Comparison of ENCODE assay signal across 1 cellular context in genomic region chr14:22821193-22822016, GRCh38.
TF ChIP-seq lines count a peak whose summit lies in the region.

No MANE protein-coding gene starts in this region.

TF ChIP-seq in HepG2, 621 proteins besides CTCF, POLR2A, EP300 and RAD21 (continued from another document and continues in another):
- TF ChIP-seq ISX (CRISPR knock-in tag; conservative IDR thresholded peaks at IDR 0.05) (no peak), POGZ (CRISPR knock-in tag; IDR thresholded peaks at IDR 0.05) (no peak), ATF3 (CRISPR knock-in tag; IDR thresholded peaks at IDR 0.05) (no peak), PRDM4 (CRISPR knock-in tag; IDR thresholded peaks at IDR 0.05; ENCODE audit: borderline replicate concordance) (no peak), HMG20B (CRISPR knock-in tag; conservative IDR thresholded peaks at IDR 0.05) (peak; percentile 73; the same call in 1 of the 2 replicates), ZNF33B (CRISPR knock-in tag; IDR thresholded peaks at IDR 0.05) (peak; percentile 52; the same call in 1 of the 2 replicates), ZNF543 (CRISPR knock-in tag; IDR thresholded peaks at IDR 0.05) (peak; percentile 90; the same call in 1 of the 2 replicates), MXD1 (CRISPR knock-in tag; IDR thresholded peaks at IDR 0.05) (peak; percentile 89), CHD4 (IDR thresholded peaks at IDR 0.05; ENCODE audit: borderline replicate concordance, low read length) (no peak), ZNF749 (CRISPR knock-in tag; IDR thresholded peaks at IDR 0.05; ENCODE audit: borderline replicate concordance) (no peak), ZNF484 (CRISPR knock-in tag; IDR thresholded peaks at IDR 0.05; ENCODE audit: borderline replicate concordance, low read depth) (0 out of 2 replicates have a peak, but pooled peaks have one; percentile 52), SMAD9 (CRISPR knock-in tag; IDR thresholded peaks at IDR 0.05) (peak; percentile 98), RFX5 (IDR thresholded peaks at IDR 0.05; ENCODE audit: low read depth, low read length) (no peak), KDM4B (CRISPR knock-in tag; IDR thresholded peaks at IDR 0.05) (no peak), PHF8 (CRISPR knock-in tag; IDR thresholded peaks at IDR 0.05) (no peak; the same call in 1 of the 2 replicates), AGO1 (IDR thresholded peaks at IDR 0.05; ENCODE audit: low read depth, low read length, poor library complexity, severe bottlenecking) (no peak), ZHX1 (CRISPR knock-in tag; IDR thresholded peaks at IDR 0.05; ENCODE audit: low read depth) (0 out of 2 replicates have a peak, but pooled peaks have one; percentile 69), TAF1 (CRISPR knock-in tag; IDR thresholded peaks at IDR 0.05) (no peak), KAT2B (IDR thresholded peaks at IDR 0.05; ENCODE audit: borderline replicate concordance, low read depth, low read length) (no peak), ZNF333 (CRISPR knock-in tag; IDR thresholded peaks at IDR 0.05; ENCODE audit: borderline replicate concordance) (no peak), CENPBD1 (CRISPR knock-in tag; IDR thresholded peaks at IDR 0.05; ENCODE audit: borderline replicate concordance, low read depth) (no peak), IRF9 (CRISPR knock-in tag; IDR thresholded peaks at IDR 0.05; ENCODE audit: borderline replicate concordance) (peak; percentile 81; the same call in 1 of the 2 replicates), NCOA1 (CRISPR knock-in tag; IDR thresholded peaks at IDR 0.05) (no peak), AKNA (CRISPR knock-in tag; IDR thresholded peaks at IDR 0.05; ENCODE audit: borderline replicate concordance) (0 out of 2 replicates have a peak, but pooled peaks have one; percentile 61), CBX1 (IDR thresholded peaks at IDR 0.05; ENCODE audit: low read depth) (no peak), HOXA3 (CRISPR knock-in tag; IDR thresholded peaks at IDR 0.05) (peak; percentile 77), MAZ (IDR thresholded peaks at IDR 0.05; ENCODE audit: borderline replicate concordance, low read depth, low read length) (no peak), MAZ (CRISPR knock-in tag; IDR thresholded peaks at IDR 0.05; ENCODE audit: low read depth) (peak; percentile 67), NFE2L2 (IDR thresholded peaks at IDR 0.05; ENCODE audit: low read length) (no peak), IRF1 (CRISPR knock-in tag; IDR thresholded peaks at IDR 0.05; ENCODE audit: low read depth) (peak; percentile 73; the same call in 1 of the 2 replicates), ZNF136 (CRISPR knock-in tag; IDR thresholded peaks at IDR 0.05; ENCODE audit: low read depth) (no peak), MTERF4 (CRISPR knock-in tag; IDR thresholded peaks at IDR 0.05) (0 out of 2 replicates have a peak, but pooled peaks have one; percentile 63), REST (IDR thresholded peaks at IDR 0.05; ENCODE audit: borderline replicate concordance in 1 of 2, low read depth in 1 of 2, low read length in 2 of 2) (no peak), ZNF713 (CRISPR knock-in tag; IDR thresholded peaks at IDR 0.05) (peak; percentile 93; the same call in 1 of the 2 replicates), ZNF10 (CRISPR knock-in tag; IDR thresholded peaks at IDR 0.05; ENCODE audit: borderline replicate concordance, low read depth) (no peak), ZNF251 (CRISPR knock-in tag; IDR thresholded peaks at IDR 0.05) (no peak), ZBTB2 (CRISPR knock-in tag; IDR thresholded peaks at IDR 0.05; ENCODE audit: low read depth) (no peak), ZZZ3 (CRISPR knock-in tag; IDR thresholded peaks at IDR 0.05; ENCODE audit: borderline replicate concordance) (peak; percentile 57; the same call in 1 of the 2 replicates), SYNCRIP (IDR thresholded peaks at IDR 0.05; ENCODE audit: insufficient read depth, low read depth, low read length) (no peak), MAF1 (CRISPR knock-in tag; IDR thresholded peaks at IDR 0.05; ENCODE audit: borderline replicate concordance) (no peak), ZNF224 (CRISPR knock-in tag; IDR thresholded peaks at IDR 0.05) (no peak)
